9 cellular contexts compared by ENCODE assay signal in genomic region chr10:126504051-126504760, GRCh38.
A peak's percentile ranks its signal among the peaks of the same experiment; 100 is the strongest.
DNase-seq lines count a peak whose midpoint lies in the region; ATAC-seq and TF ChIP-seq lines count a peak whose summit lies in the region.
"Had no signal": no experiment of that assay in that cellular context is flagged by ENCODE, and none has a peak within 500 bp of the region (broad histone marks: within the 10 kb centered on the region; RNA-seq: fewer than 3 reads in every experiment).

No MANE protein-coding gene starts in this region.

- H3K27ac ChIP-seq in brain microvascular endothelial cell, result no peak overlapping the region
- H3K27ac ChIP-seq in iPS DF 6.9 (ENCODE audit: low read length), result no peak overlapping the region

- H3K36me3 Mint-ChIP-seq in stimulated activated memory B cell treated with anti-CD40 and anti-IgM and Interleukin-4, amounts not matched to agents 10 μg/mL and 1 μg/mL and 100 μg/mL, for 72 hours, result no peaks in the 10 kb centered on the region
- H3K36me3 Mint-ChIP-seq: natural killer cell treated with Interleukin-12 subunit alpha and Interleukin-12 subunit beta and Interleukin-15 and Interleukin-18, amount 100 ng/mL, for 72 hours had no signal

- DNase-seq in BJ (ENCODE audit: low read depth) (peak; percentile 3), NCI-H146 treated with DMSO at 0.1 percent for 48 hours (lab: John Stamatoyannopoulos, UW; ENCODE audit: unreplicated experiment) (peak; percentile 55), brain microvascular endothelial cell (peak; percentile 61), iPS DF 6.9 (ENCODE audit: low read depth, low spot score) (peak; percentile 54)

- no peak overlapping the region for H3K4me3 ChIP-seq in BJ (ENCODE audit: low read depth, low read length)
- H3K4me3 ChIP-seq in brain microvascular endothelial cell (ENCODE audit: low read depth, low read length), result no peak overlapping the region
- H3K4me3 ChIP-seq in iPS DF 6.9 (ENCODE audit: low read length), result no peak overlapping the region

- ATAC-seq in GM18502 (IDR thresholded peaks at IDR 0.05; ENCODE audit: poor library complexity, unreplicated experiment) (peak; percentile 62), GM21390 (IDR thresholded peaks at IDR 0.05; ENCODE audit: unreplicated experiment) (no peak), GM19455 (IDR thresholded peaks at IDR 0.05; ENCODE audit: unreplicated experiment) (no peak)
- ATAC-seq in stimulated activated memory B cell treated with anti-CD40 and anti-IgM and Interleukin-4, amounts not matched to agents 10 μg/mL and 1 μg/mL and 100 μg/mL, for 72 hours, result peak; percentile 25

- TF ChIP-seq CTCF in BJ (IDR thresholded peaks at IDR 0.05; ENCODE audit: insufficient read depth, low read depth, low read length), result peak; percentile 78
- TF ChIP-seq CTCF in brain microvascular endothelial cell (IDR thresholded peaks at IDR 0.05; ENCODE audit: low read depth, low read length, missing control alignments), result peak; percentile 80

- H3K27me3 Mint-ChIP-seq in stimulated activated memory B cell treated with anti-CD40 and anti-IgM and Interleukin-4, amounts not matched to agents 10 μg/mL and 1 μg/mL and 100 μg/mL, for 72 hours, result no peaks in the 10 kb centered on the region
- H3K27me3 Mint-ChIP-seq: natural killer cell treated with Interleukin-12 subunit alpha and Interleukin-12 subunit beta and Interleukin-15 and Interleukin-18, amount 100 ng/mL, for 72 hours had no signal

- WGBS in iPS DF 6.9 (ENCODE audit: insufficient coverage, insufficient read length), result no CpG with 5 or more reads among the region's 23 CpGs

- in situ Hi-C loops in brain microvascular endothelial cell (cut with HindIII; ENCODE audit: low pct_ligation_motif_present, low sequenced_read_pairs), result no loop called here

- peaks cover 4% of the 10 kb centered on the region for H3K4me1 Mint-ChIP-seq in stimulated activated memory B cell treated with anti-CD40 and anti-IgM and Interleukin-4, amounts not matched to agents 10 μg/mL and 1 μg/mL and 100 μg/mL, for 72 hours

- H3K27me3 ChIP-seq in BJ (ENCODE audit: control insufficient read depth, insufficient read depth, low read length), result no peaks in the 10 kb centered on the region
- no peaks in the 10 kb centered on the region for H3K27me3 ChIP-seq in brain microvascular endothelial cell (replicated peaks)
- H3K27me3 ChIP-seq in iPS DF 6.9 (ENCODE audit: control insufficient read depth, insufficient read depth, low read length), result no peaks in the 10 kb centered on the region

- H3K4me3 Mint-ChIP-seq in stimulated activated memory B cell treated with anti-CD40 and anti-IgM and Interleukin-4, amounts not matched to agents 10 μg/mL and 1 μg/mL and 100 μg/mL, for 72 hours, result no peak overlapping the region
- H3K4me3 Mint-ChIP-seq: natural killer cell treated with Interleukin-12 subunit alpha and Interleukin-12 subunit beta and Interleukin-15 and Interleukin-18, amount 100 ng/mL, for 72 hours had no signal

- H3K9me3 ChIP-seq in iPS DF 6.9 (ENCODE audit: control insufficient read depth, insufficient read depth, low read length), result no peaks in the 10 kb centered on the region

- no peaks in the 10 kb centered on the region for H3K9me3 Mint-ChIP-seq in stimulated activated memory B cell treated with anti-CD40 and anti-IgM and Interleukin-4, amounts not matched to agents 10 μg/mL and 1 μg/mL and 100 μg/mL, for 72 hours
- H3K9me3 Mint-ChIP-seq: natural killer cell treated with Interleukin-12 subunit alpha and Interleukin-12 subunit beta and Interleukin-15 and Interleukin-18, amount 100 ng/mL, for 72 hours had no signal

- no peaks in the 10 kb centered on the region for H3K4me1 ChIP-seq in iPS DF 6.9 (ENCODE audit: control insufficient read depth, insufficient read depth, low read length)

- H3K36me3 ChIP-seq in BJ (ENCODE audit: control insufficient read depth, insufficient read depth, low read length) (no peaks in the 10 kb centered on the region), brain microvascular endothelial cell (replicated peaks) (no peaks in the 10 kb centered on the region), iPS DF 6.9 (ENCODE audit: control insufficient read depth, insufficient read depth, low read length) (no peaks in the 10 kb centered on the region)

- no peak overlapping the region for H3K27ac Mint-ChIP-seq in stimulated activated memory B cell treated with anti-CD40 and anti-IgM and Interleukin-4, amounts not matched to agents 10 μg/mL and 1 μg/mL and 100 μg/mL, for 72 hours
- H3K27ac Mint-ChIP-seq: natural killer cell treated with Interleukin-12 subunit alpha and Interleukin-12 subunit beta and Interleukin-15 and Interleukin-18, amount 100 ng/mL, for 72 hours had no signal

- CTCF ChIA-PET in BJ (lab: Yijun Ruan, JAX), result interaction anchor here (0.5 to 5.5 kb wide), 44 partner anchors 9 to 639 kb away, joined by 3 to 79 read pairs (median 4); partner anchors contain the start of gene ADAM12

- POLR2A ChIA-PET in BJ (lab: Charles Lee), result no interaction called here

Comparison
In these comparisons a context has a peak if more than half of its experiments do, and no peak if none do; other contexts are left out.
1. DNase-seq: peak in every context shown above with its lines; median percentile 61 in brain microvascular endothelial cell; 55 in NCI-H146 treated with DMSO at 0.1 percent for 48 hours; 54 in iPS DF 6.9; 3 in BJ.
2. ATAC-seq: peak in GM18502 (single experiment) and stimulated activated memory B cell treated with anti-CD40 and anti-IgM and Interleukin-4, amounts not matched to agents 10 μg/mL and 1 μg/mL and 100 μg/mL, for 72 hours (single experiment); none in GM21390 (single experiment) and GM19455 (single experiment).